In genomic region chr19:17497149-17497798, GRCh38 we compare ENCODE assay signal across 1 cellular context.
A peak's percentile ranks its signal among the peaks of the same experiment; 100 is the strongest.
TF ChIP-seq lines count a peak whose summit lies in the region.

No MANE protein-coding gene starts in this region.

TF ChIP-seq in WTC11, 78 proteins besides CTCF, POLR2A, EP300 and RAD21 (continued from another document):
- TF ChIP-seq AFF4 (CRISPR knock-in tag; IDR thresholded peaks at IDR 0.05; ENCODE audit: borderline replicate concordance) (no peak), USF1 (CRISPR knock-in tag; IDR thresholded peaks at IDR 0.05) (peak; percentile 77)
TF ChIP-seq in WTC11: peak in this region for 6.
